Comparison of ENCODE assay signal across 12 cellular contexts in genomic region chr10:126576336-126576735, GRCh38.
"Had no signal": no experiment of that assay in that cellular context is flagged by ENCODE, and none has a peak within 500 bp of the region (broad histone marks: within the 10 kb centered on the region; RNA-seq: fewer than 3 reads in every experiment).

No MANE protein-coding gene starts in this region.

- H3K27ac ChIP-seq: esophagus squamous epithelium, neural progenitor cell, parathyroid adenoma, stomach, thoracic aorta had no signal

- H3K27me3 ChIP-seq: neural progenitor cell, stomach had no signal

- H3K4me3 ChIP-seq: esophagus squamous epithelium, neural progenitor cell, stomach, thoracic aorta had no signal

- H3K36me3 ChIP-seq: esophagus squamous epithelium, neural progenitor cell, stomach, thoracic aorta had no signal

- DNase-seq: activated CD4-positive, alpha-beta T cell treated with anti-CD3 and anti-CD28 coated beads for 48 hours; activated CD8-positive, alpha-beta memory T cell treated with anti-CD3 and anti-CD28 coated beads, Interleukin-2, amount 50 U/mL, for 48 hours; activated CD8-positive, alpha-beta T cell treated with anti-CD3 and anti-CD28 coated beads, Interleukin-2, amount 10 ng/mL, durations not matched to agents 7 days and 5 days; activated naive CD4-positive, alpha-beta T cell; esophagus squamous epithelium; hypothalamus; stimulated activated CD4-positive, alpha-beta T cell treated with anti-CD3 and anti-CD28 coated beads, Interleukin-4, amount 100 ng/mL, for 4 hours; stomach had no signal

- ATAC-seq: activated CD8-positive, alpha-beta T cell treated with anti-CD3 and anti-CD28 coated beads, Interleukin-2, amount 10 ng/mL, durations not matched to agents 7 days and 5 days; WTC11 had no signal
